ENCODE assay signal across 26 cellular contexts in the genomic region with DNA sequence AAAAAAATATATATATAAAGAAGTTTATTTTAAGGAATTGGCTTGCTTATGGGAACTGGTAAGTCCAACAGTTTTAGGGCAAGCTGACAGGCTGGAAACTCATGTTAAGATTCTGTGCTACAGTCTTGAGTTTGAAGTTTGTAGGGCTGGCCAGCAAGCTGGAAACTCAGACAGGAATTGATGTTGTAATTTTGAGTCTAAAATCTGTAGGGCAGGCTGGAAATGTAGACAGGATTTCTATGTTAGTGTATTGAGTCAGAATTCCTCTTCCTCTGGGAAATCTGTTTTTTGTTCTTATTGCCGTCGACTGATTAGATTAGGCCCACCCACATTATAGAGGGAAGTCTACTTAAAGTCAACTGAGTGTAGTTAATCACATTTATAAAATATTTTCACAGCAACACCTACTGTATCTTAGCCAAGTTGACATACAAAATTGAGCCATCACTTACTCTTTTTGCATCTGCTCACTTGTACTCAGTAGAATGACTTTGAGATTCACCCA.
DNase-seq lines count a peak whose midpoint lies in the region; ATAC-seq, FAIRE-seq and TF ChIP-seq lines count a peak whose summit lies in the region.
"Had no signal": no experiment of that assay in that cellular context is flagged by ENCODE, and none has a peak within 500 bp of the region (broad histone marks: within the 10 kb centered on the region; RNA-seq: fewer than 3 reads in every experiment).

No MANE protein-coding gene starts in this region.

- no peaks in the 10 kb centered on the region for H3K27me3 ChIP-seq in K562 (ENCODE audit: control insufficient read depth in 2 of 2, insufficient read depth in 2 of 2, low read length in 2 of 2)
- H3K27me3 ChIP-seq in H9 (ENCODE audit: insufficient read depth, low read length) = no peaks in the 10 kb centered on the region
- H3K27me3 ChIP-seq: BLaER1 had no signal

- no peak for ATAC-seq in K562
- no peak for ATAC-seq in left colon
- ATAC-seq: GM12878 had no signal

- peaks cover 7% of the 10 kb centered on the region; the same call in 1 of the 2 replicates for H4K20me1 ChIP-seq in K562 (replicated peaks; ENCODE audit: control insufficient read depth, insufficient read depth, low read length)
- no peaks in the 10 kb centered on the region for H4K20me1 ChIP-seq in H9 (ENCODE audit: control insufficient read depth, insufficient read depth, insufficient read length)

- H3K79me2 ChIP-seq in K562 (ENCODE audit: control insufficient read depth, insufficient read depth, low read length) (peaks cover 47% of the 10 kb centered on the region), H9 (ENCODE audit: insufficient read depth, low read length) (peaks cover 55% of the 10 kb centered on the region; the same call in 1 of the 2 replicates)

- no peak overlapping the region for H2BK120ac ChIP-seq in H9 (ENCODE audit: low read depth, low read length, poor library complexity, severe bottlenecking)

- no peak overlapping the region for H4K5ac ChIP-seq in H9 (ENCODE audit: insufficient read length, low read depth, low read length)

- H3K4me1 ChIP-seq in K562 (replicated peaks in 1 of 2; ENCODE audit: control insufficient read depth in 2 of 2, insufficient read depth in 2 of 2, low read length in 2 of 2) = peaks cover 0 to 10% of the 10 kb centered on the region in 2 experiments; a peak in 1 of 5 replicates
- peaks cover 12% of the 10 kb centered on the region for H3K4me1 ChIP-seq in H9 (ENCODE audit: insufficient read depth, low read length)
- H3K4me1 ChIP-seq: BE2C had no signal

- H2BK15ac ChIP-seq in H9 (ENCODE audit: low read depth, low read length) = no peak overlapping the region

- FAIRE-seq in K562 (lab: Jason Lieb, UNC) = no peak
- FAIRE-seq: A204.1, GM12878 had no signal

- POLR2A ChIA-PET in K562 (lab: Yijun Ruan, JAX) = no interaction called here

- H3K4me3 Mint-ChIP-seq in chondrocyte (ENCODE audit: unreplicated experiment) (no peak overlapping the region), H9 (no peak overlapping the region)
- H3K4me3 Mint-ChIP-seq: CD14-positive monocyte; CD4-positive, alpha-beta memory T cell; CD4-positive, CD25-positive, alpha-beta regulatory T cell; CD8-positive, alpha-beta memory T cell had no signal

- H3K79me1 ChIP-seq in H9 (ENCODE audit: insufficient read depth, low read depth, low read length, poor library complexity, severe bottlenecking) = peaks cover under 1% of the 10 kb centered on the region

- H2BK12ac ChIP-seq in H9 (ENCODE audit: insufficient read length, low read depth, low read length) = no peak overlapping the region

- TF ChIP-seq CTCF in K562 (IDR thresholded peaks at IDR 0.05 in 2 of 3, conservative IDR thresholded peaks at IDR 0.05 in 1 of 3; ENCODE audit: insufficient read depth in 2 of 3, low read depth in 1 of 3, low read length in 3 of 3) (no peak), chondrocyte (IDR thresholded peaks at IDR 0.05) (no peak), fibroblast of the aortic adventitia (IDR thresholded peaks at IDR 0.05; ENCODE audit: insufficient read depth, low read length) (no peak), H9 (conservative IDR thresholded peaks at IDR 0.05) (no peak), GM13976 (IDR thresholded peaks at IDR 0.05; ENCODE audit: borderline replicate concordance, control extremely low read depth, extremely low read depth, insufficient read depth, missing control alignments) (no peak)

- CTCF ChIA-PET in K562 (lab: Yijun Ruan, JAX; ENCODE audit: low intra/inter-chr PET ratio) = no interaction called here

- BruUV-seq in K562 (replicated peaks; lab: Mats Ljungman, UMichigan) = no TSS peak

- no peak overlapping the region for H3K23ac ChIP-seq in H9 (ENCODE audit: insufficient read length, low read depth, low read length)

- no peak overlapping the region for H3K4me2 ChIP-seq in K562 (ENCODE audit: insufficient read depth, low read length)
- no peak overlapping the region for H3K4me2 ChIP-seq in H9 (ENCODE audit: insufficient read depth, insufficient read length, low read length)
- H3K4me2 ChIP-seq: BLaER1 had no signal

- no peak overlapping the region for H3K27ac ChIP-seq in K562 (ENCODE audit: extremely low read depth, low read depth, low read length)
- no peak overlapping the region for H3K27ac ChIP-seq in H9 (ENCODE audit: insufficient read length, low read depth, low read length)
- H3K27ac ChIP-seq: BLaER1 had no signal

- WGBS in K562 (ENCODE audit: insufficient coverage, low coverage, missing lambda C conversion rate) = 100% methylated on average over 2 of the region's 2 CpGs
- no CpG with 5 or more reads among the region's 2 CpGs for WGBS in H9 (ENCODE audit: extremely low coverage, insufficient read length, low lambda C conversion rate)

- H2AFZ ChIP-seq in K562 (ENCODE audit: low read depth, low read length) = no peak overlapping the region
- H2AFZ ChIP-seq in H9 (ENCODE audit: low read length) = no peak overlapping the region

- in situ Hi-C loops in K562 (cut with MboI) = no loop called here
- in situ Hi-C loops in GM13976 (cut with MboI; ENCODE audit: low sequenced_read_pairs, unreplicated experiment) = no loop called here

- H2BK5ac ChIP-seq in H9 (ENCODE audit: insufficient read length, low read length) = no peak overlapping the region

- H3K9me3 ChIP-seq in K562 (replicated peaks; ENCODE audit: control insufficient read depth, insufficient read depth, low read depth, low read length) (no peaks in the 10 kb centered on the region), H9 (ENCODE audit: control insufficient read depth, low read depth, low read length) (no peaks in the 10 kb centered on the region)
- H3K9me3 ChIP-seq: BE2C had no signal

- H3K27ac Mint-ChIP-seq in chondrocyte (ENCODE audit: unreplicated experiment) (peak overlapping the region; percentile 22), H9 (no peak overlapping the region)
- H3K27ac Mint-ChIP-seq: CD14-positive monocyte; CD4-positive, alpha-beta memory T cell; CD4-positive, CD25-positive, alpha-beta regulatory T cell; CD8-positive, alpha-beta memory T cell had no signal

- no peak overlapping the region for H3K14ac ChIP-seq in H9 (ENCODE audit: insufficient read depth, low read length)

- peaks cover 6% of the 10 kb centered on the region for H3K4me1 Mint-ChIP-seq in chondrocyte (ENCODE audit: low read depth)
- peaks cover 64 to 65% of the 10 kb centered on the region in 2 experiments for H3K4me1 Mint-ChIP-seq in H9

- H2AK5ac ChIP-seq in H9 (ENCODE audit: insufficient read length, low read length) = no peak overlapping the region

- no peak overlapping the region for H3K18ac ChIP-seq in H9 (ENCODE audit: insufficient read length, low read depth, low read length)

- DNase-seq in K562 (ENCODE audit: extremely low read depth in 1 of 4, low spot score in 3 of 4) (no peak), chondrocyte (ENCODE audit: low spot score) (no peak), fibroblast of the aortic adventitia (ENCODE audit: low read depth) (peak; percentile 21), left colon (no peak), H9 (no peak), GM13976 (ENCODE audit: low spot score) (no peak)
- no peak for DNase-seq in activated T-cell treated with anti-CD3 and anti-CD28 coated beads, Interleukin-2, amount 50 U/mL, for 1 hour
- DNase-seq: 8988T; ACHN; BE2C; C1 segment of cervical spinal cord; CD4-positive, alpha-beta memory T cell; CD4-positive, CD25-positive, alpha-beta regulatory T cell; CD8-positive, alpha-beta memory T cell; COR-L47; DMS 273 treated with DMSO at 0.1 percent for 48 hours; DMS153; DMS53; DMS79; DND-41; EL; GDM1 had no signal

- H4K91ac ChIP-seq in H9 (ENCODE audit: insufficient read length, low read depth, low read length) = no peak overlapping the region

- H3K9me3 Mint-ChIP-seq in chondrocyte (ENCODE audit: low read depth) (no peaks in the 10 kb centered on the region), H9 (no peaks in the 10 kb centered on the region)
- H3K9me3 Mint-ChIP-seq: CD14-positive monocyte; CD4-positive, alpha-beta memory T cell; CD4-positive, CD25-positive, alpha-beta regulatory T cell; CD8-positive, alpha-beta memory T cell had no signal

- no peaks in the 10 kb centered on the region for H3K36me3 ChIP-seq in K562 (ENCODE audit: control insufficient read depth, insufficient read depth, low read length)
- H3K36me3 ChIP-seq: BE2C had no signal

- H3K36me3 Mint-ChIP-seq in chondrocyte (ENCODE audit: low read depth) (no peaks in the 10 kb centered on the region), H9 (ENCODE audit: insufficient read depth in 1 of 3, low read depth in 3 of 3) (peaks cover 0 to 9% (median 5%) of the 10 kb centered on the region in 3 experiments; a peak in 3 of 7 replicates)
- H3K36me3 Mint-ChIP-seq: CD4-positive, alpha-beta memory T cell; CD4-positive, CD25-positive, alpha-beta regulatory T cell had no signal

- H3T11ph ChIP-seq in H9 (ENCODE audit: low read length) = no peak overlapping the region

- no peaks in the 10 kb centered on the region for H3K23me2 ChIP-seq in H9 (ENCODE audit: insufficient read length, low read depth, low read length, poor library complexity, severe bottlenecking)

- H3K4ac ChIP-seq in H9 (ENCODE audit: low read depth, low read length) = no peak overlapping the region

- H4K8ac ChIP-seq in H9 (replicated peaks; ENCODE audit: insufficient read length, low read depth, low read length) = no peak overlapping the region

- H3K27me3 Mint-ChIP-seq in chondrocyte (ENCODE audit: low read depth) = no peaks in the 10 kb centered on the region
- no peaks in the 10 kb centered on the region for H3K27me3 Mint-ChIP-seq in H9 (ENCODE audit: low read depth)
- H3K27me3 Mint-ChIP-seq: CD4-positive, alpha-beta memory T cell; CD4-positive, CD25-positive, alpha-beta regulatory T cell; CD8-positive, alpha-beta memory T cell had no signal

- no peak overlapping the region for H3K56ac ChIP-seq in H9 (ENCODE audit: insufficient read length, low read depth, low read length)

- TF ChIP-seq EP300 in K562 (IDR thresholded peaks at IDR 0.05; ENCODE audit: low read length) = no peak

- intact Hi-C loops in K562 (cut with micrococcal nuclease) (loop anchor here (5.0 kb wide), 1 partner anchor 59 kb away; a partner anchor contains a TSS), left colon (cut with DNase I, micrococcal nuclease) (no loop called here)

- no peak overlapping the region for H3K4me3 ChIP-seq in K562
- no peak overlapping the region for H3K4me3 ChIP-seq in fibroblast of the aortic adventitia (ENCODE audit: low read depth, low read length)
- H3K4me3 ChIP-seq: BLaER1, GM12878 had no signal

- no peak overlapping the region for H2BK20ac ChIP-seq in H9 (ENCODE audit: low read depth, low read length, poor library complexity, severe bottlenecking)

- TF ChIP-seq RAD21 in K562 (CRISPR knock-in tag; conservative IDR thresholded peaks at IDR 0.05 in 1 of 2, IDR thresholded peaks at IDR 0.05 in 1 of 2) = no peak

- no peak for TF ChIP-seq POLR2A in K562 (conservative IDR thresholded peaks at IDR 0.05)

- H3K9ac ChIP-seq in K562 (ENCODE audit: insufficient read depth in 1 of 2, low read depth in 2 of 2, low read length in 2 of 2) = no peak overlapping the region
- H3K9ac ChIP-seq in H9 (ENCODE audit: extremely low read depth, insufficient read length, low read length) = no peak overlapping the region
- H3K9ac ChIP-seq: BLaER1 had no signal

- no peaks in the 10 kb centered on the region for H3K9me1 ChIP-seq in K562 (ENCODE audit: control insufficient read depth, insufficient read depth, low read length)

TF ChIP-seq in K562, 482 proteins besides CTCF, POLR2A, EP300 and RAD21 (continues in another document):
- TF ChIP-seq RBM25 (IDR thresholded peaks at IDR 0.05; ENCODE audit: low read depth, low read length, severe bottlenecking) (peak; percentile 76), ZNF263 (CRISPR knock-in tag; IDR thresholded peaks at IDR 0.05; ENCODE audit: borderline replicate concordance) (no peak)
